ENCODE assay signal across 28 cellular contexts in genomic region chr3:66747688-66748087, GRCh38.
"Had no signal": no experiment of that assay in that cellular context is flagged by ENCODE, and none has a peak within 500 bp of the region (broad histone marks: within the 10 kb centered on the region; RNA-seq: fewer than 3 reads in every experiment).

No MANE protein-coding gene starts in this region.

- H3K36me3 ChIP-seq: colonic mucosa, gastroesophageal sphincter, heart right ventricle, left lung, neutrophil, right lobe of liver, thyroid gland, vagina had no signal

- DNase-seq: colonic mucosa; effector CD8-positive, alpha-beta T cell; endodermal cell; foreskin keratinocyte; heart right ventricle; hippocampal formation; left cardiac atrium; left lung; mesenchymal stem cell; mucosa of descending colon; naive B cell; right lobe of liver; small intestine; stimulated activated CD4-positive, alpha-beta T cell treated with anti-CD3 and anti-CD28 coated beads, Interleukin-15, amount 100 ng/mL, for 24 hours; stimulated activated CD4-positive, alpha-beta T cell treated with anti-CD3 and anti-CD28 coated beads, Interleukin-2, amount 100 ng/mL, for 48 hours; stimulated activated naive CD4-positive, alpha-beta T cell; stimulated activated naive CD8-positive, alpha-beta T cell treated with anti-CD3 and anti-CD28 coated beads, Interleukin-15, amount 100 ng/mL, for 72 hours; thyroid gland; trophoblast cell had no signal

- ATAC-seq: esophagus mucosa; foreskin keratinocyte; gastroesophageal sphincter; heart right ventricle; left cardiac atrium; left lung; mucosa of descending colon; right lobe of liver; stimulated activated naive CD8-positive, alpha-beta T cell treated with anti-CD3 and anti-CD28 coated beads, Interleukin-15, amount 100 ng/mL, for 72 hours had no signal

- H3K4me1 Mint-ChIP-seq: naive B cell; stimulated activated naive CD8-positive, alpha-beta T cell treated with anti-CD3 and anti-CD28 coated beads, Interleukin-15, amount 100 ng/mL, for 72 hours had no signal

- H3K27ac ChIP-seq: colonic mucosa, epithelial cell of prostate, foreskin keratinocyte, gastroesophageal sphincter, heart right ventricle, left lung, neutrophil, parathyroid adenoma, right lobe of liver, thyroid gland, vagina had no signal

- H3K4me1 ChIP-seq: colonic mucosa, foreskin keratinocyte, left lung, parathyroid adenoma, right lobe of liver, thyroid gland, vagina had no signal

- H3K36me3 Mint-ChIP-seq: mesothelial cell of epicardium, naive B cell had no signal

- H3K9me3 Mint-ChIP-seq: dendritic cell treated with granulocyte-macrophage colony-stimulating factor and Interleukin-4, amounts not matched to agents 40 ng/mL and 50 ng/mL, for 4 days; endodermal cell; mesothelial cell of epicardium; naive B cell; stimulated activated naive CD8-positive, alpha-beta T cell treated with anti-CD3 and anti-CD28 coated beads, Interleukin-15, amount 100 ng/mL, for 72 hours had no signal

- H3K9me3 ChIP-seq: colonic mucosa, gastroesophageal sphincter, heart right ventricle, left lung, mucosa of descending colon, neutrophil, right lobe of liver, thyroid gland, vagina had no signal

- H3K27ac Mint-ChIP-seq: dendritic cell treated with granulocyte-macrophage colony-stimulating factor and Interleukin-4, amounts not matched to agents 40 ng/mL and 50 ng/mL, for 4 days; endodermal cell; mesothelial cell of epicardium; naive B cell; progenitor cell of endocrine pancreas; stimulated activated naive CD8-positive, alpha-beta T cell treated with anti-CD3 and anti-CD28 coated beads, Interleukin-15, amount 100 ng/mL, for 72 hours had no signal

- H3K9ac ChIP-seq: parathyroid adenoma had no signal

- H3K4me3 Mint-ChIP-seq: dendritic cell treated with granulocyte-macrophage colony-stimulating factor and Interleukin-4, amounts not matched to agents 40 ng/mL and 50 ng/mL, for 4 days; endodermal cell; mesothelial cell of epicardium; naive B cell; stimulated activated naive CD8-positive, alpha-beta T cell treated with anti-CD3 and anti-CD28 coated beads, Interleukin-15, amount 100 ng/mL, for 72 hours had no signal

- H3K27me3 ChIP-seq: colonic mucosa, gastroesophageal sphincter, heart right ventricle, left lung, right lobe of liver, thyroid gland, vagina had no signal

- H3K4me3 ChIP-seq: colonic mucosa, gastroesophageal sphincter, heart right ventricle, left lung, mucosa of descending colon, right lobe of liver, thyroid gland, vagina had no signal
